In genomic region chr1:232621050-232621449, GRCh38 we compare ENCODE assay signal across 9 cellular contexts. TPM values are rescaled to one million over a fixed set of nuclear protein-coding genes. Genes with fewer than 3 reads are reported as not detected.
A peak's percentile ranks its signal among the peaks of the same experiment; 100 is the strongest.
DNase-seq lines count a peak whose midpoint lies in the region; ATAC-seq and TF ChIP-seq lines count a peak whose summit lies in the region.
"Had no signal": no experiment of that assay in that cellular context is flagged by ENCODE, and none has a peak within 500 bp of the region (broad histone marks: within the 10 kb centered on the region; RNA-seq: fewer than 3 reads in every experiment).

No MANE protein-coding gene starts in this region.

- H3K36me3 ChIP-seq in muscle layer of colon (ENCODE audit: insufficient read depth, low read length), result no peaks in the 10 kb centered on the region

- H3K9me3 ChIP-seq in muscle layer of colon (ENCODE audit: low read length), result no peaks in the 10 kb centered on the region

- H3K36me3 Mint-ChIP-seq in effector memory CD8-positive, alpha-beta T cell (ENCODE audit: insufficient read depth), result no peaks in the 10 kb centered on the region
- H3K36me3 Mint-ChIP-seq: activated naive CD4-positive, alpha-beta T cell treated with anti-CD3 and anti-CD28 coated beads, Interleukin-2, amount 10 ng/mL, durations not matched to agents 7 days and 5 days had no signal

- H3K27ac ChIP-seq in muscle layer of colon (ENCODE audit: low read depth, low read length), result peak overlapping the region; percentile 8

- H3K27ac Mint-ChIP-seq in effector memory CD8-positive, alpha-beta T cell, result no peak overlapping the region
- H3K27ac Mint-ChIP-seq: activated naive CD4-positive, alpha-beta T cell treated with anti-CD3 and anti-CD28 coated beads, Interleukin-2, amount 10 ng/mL, durations not matched to agents 7 days and 5 days had no signal

- no peaks in the 10 kb centered on the region for H3K27me3 ChIP-seq in muscle layer of colon (ENCODE audit: control insufficient read depth in 1 of 2, insufficient read depth in 2 of 2, low read length in 2 of 2)

- intact Hi-C loops in Right ventricle myocardium superior (cut with DNase I) (loop anchor here (10.0 kb wide), 4 partner anchors 66 to 756 kb away; no protein-coding TSS in a partner anchor), cardiac septum (cut with DNase I) (loop anchor here (2.0 to 10.0 kb wide), 4 partner anchors 34 to 866 kb away; no protein-coding TSS in a partner anchor)

- H3K9me3 Mint-ChIP-seq in effector memory CD8-positive, alpha-beta T cell, result no peaks in the 10 kb centered on the region
- H3K9me3 Mint-ChIP-seq: activated naive CD4-positive, alpha-beta T cell treated with anti-CD3 and anti-CD28 coated beads, Interleukin-2, amount 10 ng/mL, durations not matched to agents 7 days and 5 days had no signal

- ATAC-seq in Right ventricle myocardium superior (ENCODE audit: poor library complexity) (peak; percentile 16), GM21619 (IDR thresholded peaks at IDR 0.05; ENCODE audit: unreplicated experiment) (no peak), HG03025 (IDR thresholded peaks at IDR 0.05; ENCODE audit: low FRiP score, unreplicated experiment) (no peak), GM18520 (IDR thresholded peaks at IDR 0.05; ENCODE audit: unreplicated experiment) (no peak)
- ATAC-seq in effector memory CD8-positive, alpha-beta T cell (replicated peaks), result no peak

- H3K4me3 ChIP-seq in epithelial cell of esophagus (ENCODE audit: low read length), result no peak overlapping the region
- H3K4me3 ChIP-seq in muscle layer of colon (ENCODE audit: low read depth in 1 of 2, low read length in 2 of 2), result no peak overlapping the region

- H3K4me1 Mint-ChIP-seq in effector memory CD8-positive, alpha-beta T cell (ENCODE audit: low read depth in 2 of 2), result peaks cover 8% of the 10 kb centered on the region in 2 donors
- H3K4me1 Mint-ChIP-seq: activated naive CD4-positive, alpha-beta T cell treated with anti-CD3 and anti-CD28 coated beads, Interleukin-2, amount 10 ng/mL, durations not matched to agents 7 days and 5 days had no signal

- TF ChIP-seq CTCF in epithelial cell of esophagus (IDR thresholded peaks at IDR 0.05; ENCODE audit: insufficient read depth, low read depth, low read length, missing control alignments), result no peak

- H3K9ac ChIP-seq in muscle layer of colon (ENCODE audit: low read length), result no peak overlapping the region

- no peak for DNase-seq in Right ventricle myocardium superior
- no peak for DNase-seq in cardiac septum (ENCODE audit: low spot score)
- peak; percentile 10 for DNase-seq in epithelial cell of esophagus (ENCODE audit: low read depth)
- no peak for DNase-seq in effector memory CD8-positive, alpha-beta T cell
- DNase-seq: activated naive CD4-positive, alpha-beta T cell treated with anti-CD3 and anti-CD28 coated beads, Interleukin-2, amount 10 ng/mL, durations not matched to agents 7 days and 5 days had no signal

- no peak overlapping the region for H3K4me3 Mint-ChIP-seq in effector memory CD8-positive, alpha-beta T cell
- H3K4me3 Mint-ChIP-seq: activated naive CD4-positive, alpha-beta T cell treated with anti-CD3 and anti-CD28 coated beads, Interleukin-2, amount 10 ng/mL, durations not matched to agents 7 days and 5 days had no signal

- H3K27me3 Mint-ChIP-seq in effector memory CD8-positive, alpha-beta T cell, result no peaks in the 10 kb centered on the region
- H3K27me3 Mint-ChIP-seq: activated naive CD4-positive, alpha-beta T cell treated with anti-CD3 and anti-CD28 coated beads, Interleukin-2, amount 10 ng/mL, durations not matched to agents 7 days and 5 days had no signal

- peaks cover 18% of the 10 kb centered on the region for H3K4me1 ChIP-seq in muscle layer of colon (ENCODE audit: insufficient read depth, low read length)

RNA-seq across cellular contexts. Expression of gene SIPA1L2, which starts 8.9 kb away (rescaled TPM):
- 120 TPM for total RNA-seq in Right ventricle myocardium superior
- 98.7 TPM for total RNA-seq in cardiac septum
